1 cellular context compared by ENCODE assay signal in the genomic region with DNA sequence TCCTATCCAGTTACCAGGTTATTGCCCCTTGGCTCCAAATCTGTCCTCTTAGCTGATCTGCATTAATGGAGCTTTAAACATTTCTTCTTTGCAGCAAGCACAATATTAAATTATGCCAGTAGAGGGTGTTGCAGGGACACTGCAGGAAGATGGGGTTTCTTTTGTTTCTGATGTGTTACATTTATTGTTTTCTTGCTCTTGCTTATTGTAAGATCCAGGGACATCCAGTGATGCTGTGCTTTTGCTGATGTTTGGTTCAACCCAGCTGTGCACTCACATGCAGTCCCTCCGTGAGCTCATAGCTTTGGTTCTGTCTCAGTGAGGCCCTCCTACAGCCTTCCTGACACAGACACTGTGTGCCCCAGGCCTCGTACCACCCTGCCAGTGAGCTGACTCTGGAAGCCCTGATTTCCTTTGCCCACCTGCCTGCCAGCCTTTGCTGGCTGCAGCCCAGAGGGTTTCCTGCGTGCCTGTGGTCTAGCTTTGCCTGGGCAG.
TF ChIP-seq lines count a peak whose summit lies in the region.

No MANE protein-coding gene starts in this region.

TF ChIP-seq in HepG2, 621 proteins besides CTCF, POLR2A, EP300 and RAD21 (continued from another document and continues in another):
- TF ChIP-seq SOX13 (IDR thresholded peaks at IDR 0.05) (no peak), SOX13 (CRISPR knock-in tag; conservative IDR thresholded peaks at IDR 0.05 in 1 of 2, IDR thresholded peaks at IDR 0.05 in 1 of 2) (peak in 1 of 2 experiments; percentile 31; a peak in 2 of 4 replicates), SP1 (IDR thresholded peaks at IDR 0.05) (no peak), SP1 (CRISPR knock-in tag; IDR thresholded peaks at IDR 0.05) (no peak), MBD4 (IDR thresholded peaks at IDR 0.05; ENCODE audit: borderline replicate concordance, low read length) (no peak), SNRNP70 (IDR thresholded peaks at IDR 0.05; ENCODE audit: low read depth, low read length) (no peak), ATF7 (IDR thresholded peaks at IDR 0.05) (no peak), ATF7 (CRISPR knock-in tag; IDR thresholded peaks at IDR 0.05) (no peak), ZBTB39 (CRISPR knock-in tag; IDR thresholded peaks at IDR 0.05) (no peak), ZBTB44 (CRISPR knock-in tag; IDR thresholded peaks at IDR 0.05) (no peak), SCMH1 (CRISPR knock-in tag; IDR thresholded peaks at IDR 0.05; ENCODE audit: borderline replicate concordance) (no peak), SRY (CRISPR knock-in tag; IDR thresholded peaks at IDR 0.05) (no peak), MBNL3 (CRISPR knock-in tag; conservative IDR thresholded peaks at IDR 0.05) (no peak), SOX5 (CRISPR knock-in tag; IDR thresholded peaks at IDR 0.05; ENCODE audit: borderline replicate concordance) (peak; percentile 21; the same call in 1 of the 2 replicates), ZMYM3 (CRISPR knock-in tag; IDR thresholded peaks at IDR 0.05) (no peak), ZNF660 (CRISPR knock-in tag; IDR thresholded peaks at IDR 0.05; ENCODE audit: borderline replicate concordance, low read depth) (no peak), CEBPB (IDR thresholded peaks at IDR 0.05; ENCODE audit: borderline replicate concordance, low read depth, low read length) (no peak), ZC3H4 (CRISPR knock-in tag; IDR thresholded peaks at IDR 0.05; ENCODE audit: borderline replicate concordance) (no peak), ZNF737 (CRISPR knock-in tag; IDR thresholded peaks at IDR 0.05; ENCODE audit: borderline replicate concordance) (no peak), STAG1 (CRISPR knock-in tag; IDR thresholded peaks at IDR 0.05) (peak; percentile 90), ZNF383 (CRISPR knock-in tag; IDR thresholded peaks at IDR 0.05; ENCODE audit: borderline replicate concordance) (no peak), SMAD1 (CRISPR knock-in tag; IDR thresholded peaks at IDR 0.05; ENCODE audit: borderline replicate concordance, low read depth) (no peak), TBP (CRISPR knock-in tag; IDR thresholded peaks at IDR 0.05) (no peak), MIXL1 (CRISPR knock-in tag; IDR thresholded peaks at IDR 0.05) (peak; percentile 63; the same call in 1 of the 2 replicates), JDP2 (CRISPR knock-in tag; IDR thresholded peaks at IDR 0.05; ENCODE audit: borderline replicate concordance) (no peak), IKZF4 (CRISPR knock-in tag; IDR thresholded peaks at IDR 0.05; ENCODE audit: borderline replicate concordance, low read depth, not compliant biosample characterization) (no peak), ZMYM4 (CRISPR knock-in tag; IDR thresholded peaks at IDR 0.05) (peak; percentile 39; the same call in 1 of the 2 replicates), TCF12 (IDR thresholded peaks at IDR 0.05) (no peak), TCF12 (CRISPR knock-in tag; IDR thresholded peaks at IDR 0.05) (no peak), SP5 (CRISPR knock-in tag; IDR thresholded peaks at IDR 0.05; ENCODE audit: borderline replicate concordance, low read depth) (no peak), ZNF570 (CRISPR knock-in tag; IDR thresholded peaks at IDR 0.05; ENCODE audit: borderline replicate concordance) (no peak), JUNB (CRISPR knock-in tag; IDR thresholded peaks at IDR 0.05; ENCODE audit: borderline replicate concordance) (no peak), SALL1 (CRISPR knock-in tag; IDR thresholded peaks at IDR 0.05) (peak; percentile 22; the same call in 1 of the 2 replicates), ZNF441 (CRISPR knock-in tag; IDR thresholded peaks at IDR 0.05; ENCODE audit: borderline replicate concordance) (no peak), ZNF33A (CRISPR knock-in tag; IDR thresholded peaks at IDR 0.05; ENCODE audit: borderline replicate concordance) (no peak), ZNF704 (CRISPR knock-in tag; IDR thresholded peaks at IDR 0.05; ENCODE audit: borderline replicate concordance) (no peak), ZNF687 (CRISPR knock-in tag; IDR thresholded peaks at IDR 0.05) (0 out of 2 replicates have a peak, but pooled peaks have one; percentile 17), NR1H2 (CRISPR knock-in tag; IDR thresholded peaks at IDR 0.05; ENCODE audit: borderline replicate concordance, low read depth) (no peak)
- TF ChIP-seq, protein P1, sequence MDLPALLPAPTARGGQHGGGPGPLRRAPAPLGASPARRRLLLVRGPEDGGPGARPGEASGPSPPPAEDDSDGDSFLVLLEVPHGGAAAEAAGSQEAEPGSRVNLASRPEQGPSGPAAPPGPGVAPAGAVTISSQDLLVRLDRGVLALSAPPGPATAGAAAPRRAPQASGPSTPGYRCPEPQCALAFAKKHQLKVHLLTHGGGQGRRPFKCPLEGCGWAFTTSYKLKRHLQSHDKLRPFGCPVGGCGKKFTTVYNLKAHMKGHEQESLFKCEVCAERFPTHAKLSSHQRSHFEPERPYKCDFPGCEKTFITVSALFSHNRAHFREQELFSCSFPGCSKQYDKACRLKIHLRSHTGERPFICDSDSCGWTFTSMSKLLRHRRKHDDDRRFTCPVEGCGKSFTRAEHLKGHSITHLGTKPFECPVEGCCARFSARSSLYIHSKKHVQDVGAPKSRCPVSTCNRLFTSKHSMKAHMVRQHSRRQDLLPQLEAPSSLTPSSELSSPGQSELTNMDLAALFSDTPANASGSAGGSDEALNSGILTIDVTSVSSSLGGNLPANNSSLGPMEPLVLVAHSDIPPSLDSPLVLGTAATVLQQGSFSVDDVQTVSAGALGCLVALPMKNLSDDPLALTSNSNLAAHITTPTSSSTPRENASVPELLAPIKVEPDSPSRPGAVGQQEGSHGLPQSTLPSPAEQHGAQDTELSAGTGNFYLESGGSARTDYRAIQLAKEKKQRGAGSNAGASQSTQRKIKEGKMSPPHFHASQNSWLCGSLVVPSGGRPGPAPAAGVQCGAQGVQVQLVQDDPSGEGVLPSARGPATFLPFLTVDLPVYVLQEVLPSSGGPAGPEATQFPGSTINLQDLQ (CRISPR knock-in tag; IDR thresholded peaks at IDR 0.05) = no peak
- TF ChIP-seq, protein P2, sequence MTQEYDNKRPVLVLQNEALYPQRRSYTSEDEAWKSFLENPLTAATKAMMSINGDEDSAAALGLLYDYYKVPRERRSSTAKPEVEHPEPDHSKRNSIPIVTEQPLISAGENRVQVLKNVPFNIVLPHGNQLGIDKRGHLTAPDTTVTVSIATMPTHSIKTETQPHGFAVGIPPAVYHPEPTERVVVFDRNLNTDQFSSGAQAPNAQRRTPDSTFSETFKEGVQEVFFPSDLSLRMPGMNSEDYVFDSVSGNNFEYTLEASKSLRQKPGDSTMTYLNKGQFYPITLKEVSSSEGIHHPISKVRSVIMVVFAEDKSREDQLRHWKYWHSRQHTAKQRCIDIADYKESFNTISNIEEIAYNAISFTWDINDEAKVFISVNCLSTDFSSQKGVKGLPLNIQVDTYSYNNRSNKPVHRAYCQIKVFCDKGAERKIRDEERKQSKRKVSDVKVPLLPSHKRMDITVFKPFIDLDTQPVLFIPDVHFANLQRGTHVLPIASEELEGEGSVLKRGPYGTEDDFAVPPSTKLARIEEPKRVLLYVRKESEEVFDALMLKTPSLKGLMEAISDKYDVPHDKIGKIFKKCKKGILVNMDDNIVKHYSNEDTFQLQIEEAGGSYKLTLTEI (CRISPR knock-in tag; conservative IDR thresholded peaks at IDR 0.05) = no peak
- TF ChIP-seq, protein P3, sequence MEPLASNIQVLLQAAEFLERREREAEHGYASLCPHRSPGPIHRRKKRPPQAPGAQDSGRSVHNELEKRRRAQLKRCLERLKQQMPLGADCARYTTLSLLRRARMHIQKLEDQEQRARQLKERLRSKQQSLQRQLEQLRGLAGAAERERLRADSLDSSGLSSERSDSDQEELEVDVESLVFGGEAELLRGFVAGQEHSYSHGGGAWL (CRISPR knock-in tag; IDR thresholded peaks at IDR 0.05) = no peak
- TF ChIP-seq, protein P4, sequence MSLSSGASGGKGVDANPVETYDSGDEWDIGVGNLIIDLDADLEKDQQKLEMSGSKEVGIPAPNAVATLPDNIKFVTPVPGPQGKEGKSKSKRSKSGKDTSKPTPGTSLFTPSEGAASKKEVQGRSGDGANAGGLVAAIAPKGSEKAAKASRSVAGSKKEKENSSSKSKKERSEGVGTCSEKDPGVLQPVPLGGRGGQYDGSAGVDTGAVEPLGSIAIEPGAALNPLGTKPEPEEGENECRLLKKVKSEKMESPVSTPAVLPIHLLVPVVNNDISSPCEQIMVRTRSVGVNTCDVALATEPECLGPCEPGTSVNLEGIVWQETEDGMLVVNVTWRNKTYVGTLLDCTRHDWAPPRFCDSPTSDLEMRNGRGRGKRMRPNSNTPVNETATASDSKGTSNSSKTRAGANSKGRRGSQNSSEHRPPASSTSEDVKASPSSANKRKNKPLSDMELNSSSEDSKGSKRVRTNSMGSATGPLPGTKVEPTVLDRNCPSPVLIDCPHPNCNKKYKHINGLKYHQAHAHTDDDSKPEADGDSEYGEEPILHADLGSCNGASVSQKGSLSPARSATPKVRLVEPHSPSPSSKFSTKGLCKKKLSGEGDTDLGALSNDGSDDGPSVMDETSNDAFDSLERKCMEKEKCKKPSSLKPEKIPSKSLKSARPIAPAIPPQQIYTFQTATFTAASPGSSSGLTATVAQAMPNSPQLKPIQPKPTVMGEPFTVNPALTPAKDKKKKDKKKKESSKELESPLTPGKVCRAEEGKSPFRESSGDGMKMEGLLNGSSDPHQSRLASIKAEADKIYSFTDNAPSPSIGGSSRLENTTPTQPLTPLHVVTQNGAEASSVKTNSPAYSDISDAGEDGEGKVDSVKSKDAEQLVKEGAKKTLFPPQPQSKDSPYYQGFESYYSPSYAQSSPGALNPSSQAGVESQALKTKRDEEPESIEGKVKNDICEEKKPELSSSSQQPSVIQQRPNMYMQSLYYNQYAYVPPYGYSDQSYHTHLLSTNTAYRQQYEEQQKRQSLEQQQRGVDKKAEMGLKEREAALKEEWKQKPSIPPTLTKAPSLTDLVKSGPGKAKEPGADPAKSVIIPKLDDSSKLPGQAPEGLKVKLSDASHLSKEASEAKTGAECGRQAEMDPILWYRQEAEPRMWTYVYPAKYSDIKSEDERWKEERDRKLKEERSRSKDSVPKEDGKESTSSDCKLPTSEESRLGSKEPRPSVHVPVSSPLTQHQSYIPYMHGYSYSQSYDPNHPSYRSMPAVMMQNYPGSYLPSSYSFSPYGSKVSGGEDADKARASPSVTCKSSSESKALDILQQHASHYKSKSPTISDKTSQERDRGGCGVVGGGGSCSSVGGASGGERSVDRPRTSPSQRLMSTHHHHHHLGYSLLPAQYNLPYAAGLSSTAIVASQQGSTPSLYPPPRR (CRISPR knock-in tag; IDR thresholded peaks at IDR 0.05; ENCODE audit: borderline replicate concordance) = no peak
